In genomic region chr19:7926021-7926726, GRCh38 we compare ENCODE assay signal across 9 cellular contexts. TPM values are rescaled to one million over a fixed set of nuclear protein-coding genes. Genes with fewer than 3 reads are reported as not detected.
DNase-seq lines count a peak whose midpoint lies in the region; ATAC-seq and TF ChIP-seq lines count a peak whose summit lies in the region.
"Had no signal": no experiment of that assay in that cellular context is flagged by ENCODE, and none has a peak within 500 bp of the region (broad histone marks: within the 10 kb centered on the region; RNA-seq: fewer than 3 reads in every experiment).

Gene CTXN1 (minus strand): TSS chr19:7926135. CDS start chr19:7925538, 597 bp downstream.

- ATAC-seq in HG02588 (IDR thresholded peaks at IDR 0.05; ENCODE audit: unreplicated experiment): no peak
- ATAC-seq in HG03520 (IDR thresholded peaks at IDR 0.05; ENCODE audit: unreplicated experiment): no peak

- no peaks in the 10 kb centered on the region for H3K27me3 ChIP-seq in WERI-Rb-1 (ENCODE audit: insufficient read depth, low read depth, severe bottlenecking)

- DNase-seq in Daoy (ENCODE audit: low read depth) (peak; percentile 73), LNCaP clone FGC (ENCODE audit: low read depth) (no peak), WERI-Rb-1 (peak; percentile 77), T47D (ENCODE audit: low read depth in 1 of 2, low spot score in 1 of 2) (peak; percentile 69 to 80), iris pigment epithelial cell (ENCODE audit: low read depth) (peak; percentile 36)
- peak; percentile 55 to 73 (median 68) for DNase-seq in stimulated activated CD4-positive, alpha-beta T cell treated with anti-CD3 and anti-CD28 coated beads, Interleukin-12 subunit alpha, Interleukin-12 subunit beta, amount 100 ng/mL, for 48 hours (ENCODE audit: low read depth in 2 of 3, low spot score in 1 of 3)

- TF ChIP-seq CTCF in LNCaP clone FGC (IDR thresholded peaks at IDR 0.05; ENCODE audit: control insufficient read depth, extremely low read depth, insufficient read depth): no peak
- 0 out of 2 replicates have a peak, but pooled peaks have one; percentile 17 for TF ChIP-seq CTCF in WERI-Rb-1 (IDR thresholded peaks at IDR 0.05; ENCODE audit: low read depth, low read length)

- in situ Hi-C loops in T47D (cut with HindIII; ENCODE audit: low pct_unique_long_range_greater_than_20kb, low sequenced_read_pairs): no loop called here

- peak within 1 kb of the TSS; percentile 41 for H3K4me3 ChIP-seq in LNCaP clone FGC (ENCODE audit: low read depth, low read length)
- peak within 1 kb of the TSS; percentile 53 for H3K4me3 ChIP-seq in WERI-Rb-1 (ENCODE audit: low read depth, low read length)

- H3K27ac ChIP-seq in WERI-Rb-1: peak within 1 kb of the TSS; percentile 92

- H3K36me3 ChIP-seq in WERI-Rb-1: peaks cover 43% of the 10 kb centered on the region

- no peaks in the 10 kb centered on the region for H3K9me3 ChIP-seq in WERI-Rb-1 (ENCODE audit: severe bottlenecking)

RNA-seq across cellular contexts. Expression of gene CTXN1, which starts in this region (rescaled TPM):
- total RNA-seq in Daoy (2014; rRNA removed; shearing (Covaris generic)): 1.2 and 3.8 TPM in 2 replicates
- total RNA-seq: T-helper 1 cell treated with Interleukin-12 subunit alpha and Interleukin-12 subunit beta and Interleukin-4 antibody, amounts not matched to agents 30 ng/mL and 1 ng/mL, for 36 hours had no signal
